8 cellular contexts compared by ENCODE assay signal in the genomic region with DNA sequence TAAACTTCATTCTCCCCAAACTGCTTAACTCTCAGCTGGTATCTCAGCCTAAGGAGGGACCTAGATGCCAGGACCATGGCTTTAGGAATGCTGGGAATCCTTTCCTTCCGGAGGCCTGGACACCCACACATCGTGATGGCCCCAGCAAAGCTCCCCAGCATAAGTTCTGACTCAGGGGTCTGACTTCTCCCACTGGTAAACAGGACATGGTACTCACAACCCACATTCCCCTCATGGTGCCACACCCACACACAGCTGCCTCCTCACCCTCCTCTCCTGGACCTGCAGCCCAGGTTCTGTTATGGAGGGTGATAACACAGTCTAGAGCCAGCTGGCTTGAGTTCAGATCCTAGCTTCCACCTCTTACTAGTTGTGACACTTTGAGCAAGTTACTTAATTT.
DNase-seq lines count a peak whose midpoint lies in the region; ATAC-seq and TF ChIP-seq lines count a peak whose summit lies in the region.

No MANE protein-coding gene starts in this region.

- no peak for ATAC-seq in GM18907 (IDR thresholded peaks at IDR 0.05; ENCODE audit: unreplicated experiment)

- H3K4me1 ChIP-seq in HEK293 (ENCODE audit: control insufficient read depth, insufficient read depth, low read length), result peaks cover 14% of the 10 kb centered on the region

- no peak for TF ChIP-seq CTCF in HEK293 (tag by site-specific recombination; IDR thresholded peaks at IDR 0.05)
- TF ChIP-seq CTCF in WERI-Rb-1 (IDR thresholded peaks at IDR 0.05; ENCODE audit: low read depth, low read length), result no peak
- TF ChIP-seq CTCF in fibroblast of pulmonary artery (IDR thresholded peaks at IDR 0.05; ENCODE audit: low read length, missing control alignments), result no peak

- H3K9me3 ChIP-seq in HEK293 (ENCODE audit: control insufficient read depth, insufficient read depth, low read depth, low read length) (no peaks in the 10 kb centered on the region), WERI-Rb-1 (ENCODE audit: severe bottlenecking) (no peaks in the 10 kb centered on the region)

- H3K36me3 ChIP-seq in HEK293 (ENCODE audit: control insufficient read depth in 2 of 2, insufficient read depth in 1 of 2, low read length in 2 of 2) (peaks cover 0 to 7% of the 10 kb centered on the region in 2 experiments; a peak in 1 of 3 replicates), WERI-Rb-1 (peaks cover 5% of the 10 kb centered on the region)

- POLR2A ChIA-PET in HEK293 (lab: Yijun Ruan, JAX), result interaction anchor here (0.7 to 3.8 kb wide), 4 partner anchors 17 to 256 kb away, joined by 3 to 66 read pairs (median 6); partner anchors contain the start of genes CNTROB and TRAPPC1

- H3K27me3 ChIP-seq in WERI-Rb-1 (ENCODE audit: insufficient read depth, low read depth, severe bottlenecking), result no peaks in the 10 kb centered on the region

- no peak overlapping the region; the same call in 1 of the 2 replicates for H3K27ac ChIP-seq in HEK293 (ENCODE audit: extremely low read depth, low read depth, low read length)
- no peak overlapping the region for H3K27ac ChIP-seq in WERI-Rb-1
- peak overlapping the region in 20 of 21 experiments; percentile 78 to 99 (median 93) for H3K27ac ChIP-seq in skin epidermis

- no peak for DNase-seq in WERI-Rb-1
- peak; percentile 60 for DNase-seq in fibroblast of pulmonary artery (ENCODE audit: low read depth)
- DNase-seq in NCI-H524 (lab: John Stamatoyannopoulos, UW), result no peak
- no peak for DNase-seq in UCSD-AML1 (lab: John Stamatoyannopoulos, UW; ENCODE audit: unreplicated experiment)
- no peak for DNase-seq in GM19240 (ENCODE audit: insufficient read length, low spot score)

- CTCF ChIA-PET in HEK293 (lab: Yijun Ruan, JAX), result interaction anchor here (0.6 to 6.3 kb wide), 10 partner anchors 16 to 140 kb away, joined by 3 to 73 read pairs (median 6); no protein-coding TSS in a partner anchor

- H3K4me3 ChIP-seq in HEK293 (ENCODE audit: low read depth, low read length) (no peak overlapping the region), WERI-Rb-1 (ENCODE audit: low read depth, low read length) (peak overlapping the region; percentile 50), fibroblast of pulmonary artery (replicated peaks; ENCODE audit: low read depth, low read length) (no peak overlapping the region), skin epidermis (peak overlapping the region in 2 of 7 experiments; percentile 64 to 70)

TF ChIP-seq in HEK293, 187 proteins besides CTCF, POLR2A, EP300 and RAD21 (continues in another document):
- TF ChIP-seq ZFHX2 (tag by site-specific recombination; conservative IDR thresholded peaks at IDR 0.05), result peak; percentile 99
- TF ChIP-seq KLF9 (tag by site-specific recombination; IDR thresholded peaks at IDR 0.05; ENCODE audit: low read depth), result peak; percentile 51; the same call in 1 of the 2 replicates
- no peak for TF ChIP-seq ZNF214 (tag by site-specific recombination; IDR thresholded peaks at IDR 0.05; ENCODE audit: borderline replicate concordance)
- TF ChIP-seq, protein P1, sequence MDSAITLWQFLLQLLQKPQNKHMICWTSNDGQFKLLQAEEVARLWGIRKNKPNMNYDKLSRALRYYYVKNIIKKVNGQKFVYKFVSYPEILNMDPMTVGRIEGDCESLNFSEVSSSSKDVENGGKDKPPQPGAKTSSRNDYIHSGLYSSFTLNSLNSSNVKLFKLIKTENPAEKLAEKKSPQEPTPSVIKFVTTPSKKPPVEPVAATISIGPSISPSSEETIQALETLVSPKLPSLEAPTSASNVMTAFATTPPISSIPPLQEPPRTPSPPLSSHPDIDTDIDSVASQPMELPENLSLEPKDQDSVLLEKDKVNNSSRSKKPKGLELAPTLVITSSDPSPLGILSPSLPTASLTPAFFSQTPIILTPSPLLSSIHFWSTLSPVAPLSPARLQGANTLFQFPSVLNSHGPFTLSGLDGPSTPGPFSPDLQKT (IDR thresholded peaks at IDR 0.05; ENCODE audit: borderline replicate concordance, low read depth, low read length), result no peak
- no peak for TF ChIP-seq ZNF404 (tag by site-specific recombination; IDR thresholded peaks at IDR 0.05)
- TF ChIP-seq PRDM4 (tag by site-specific recombination; IDR thresholded peaks at IDR 0.05), result no peak
- TF ChIP-seq, protein P2, sequence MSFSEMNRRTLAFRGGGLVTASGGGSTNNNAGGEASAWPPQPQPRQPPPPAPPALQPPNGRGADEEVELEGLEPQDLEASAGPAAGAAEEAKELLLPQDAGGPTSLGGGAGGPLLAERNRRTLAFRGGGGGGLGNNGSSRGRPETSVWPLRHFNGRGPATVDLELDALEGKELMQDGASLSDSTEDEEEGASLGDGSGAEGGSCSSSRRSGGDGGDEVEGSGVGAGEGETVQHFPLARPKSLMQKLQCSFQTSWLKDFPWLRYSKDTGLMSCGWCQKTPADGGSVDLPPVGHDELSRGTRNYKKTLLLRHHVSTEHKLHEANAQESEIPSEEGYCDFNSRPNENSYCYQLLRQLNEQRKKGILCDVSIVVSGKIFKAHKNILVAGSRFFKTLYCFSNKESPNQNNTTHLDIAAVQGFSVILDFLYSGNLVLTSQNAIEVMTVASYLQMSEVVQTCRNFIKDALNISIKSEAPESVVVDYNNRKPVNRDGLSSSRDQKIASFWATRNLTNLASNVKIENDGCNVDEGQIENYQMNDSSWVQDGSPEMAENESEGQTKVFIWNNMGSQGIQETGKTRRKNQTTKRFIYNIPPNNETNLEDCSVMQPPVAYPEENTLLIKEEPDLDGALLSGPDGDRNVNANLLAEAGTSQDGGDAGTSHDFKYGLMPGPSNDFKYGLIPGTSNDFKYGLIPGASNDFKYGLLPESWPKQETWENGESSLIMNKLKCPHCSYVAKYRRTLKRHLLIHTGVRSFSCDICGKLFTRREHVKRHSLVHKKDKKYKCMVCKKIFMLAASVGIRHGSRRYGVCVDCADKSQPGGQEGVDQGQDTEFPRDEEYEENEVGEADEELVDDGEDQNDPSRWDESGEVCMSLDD (tag by site-specific recombination; IDR thresholded peaks at IDR 0.05), result no peak
- TF ChIP-seq ZNF394 (tag by site-specific recombination; IDR thresholded peaks at IDR 0.05; ENCODE audit: borderline replicate concordance), result no peak
- TF ChIP-seq ZNF133 (tag by site-specific recombination; IDR thresholded peaks at IDR 0.05), result no peak
- TF ChIP-seq ZXDB (tag by site-specific recombination; IDR thresholded peaks at IDR 0.05), result no peak
- no peak for TF ChIP-seq ZNF175 (tag by site-specific recombination; IDR thresholded peaks at IDR 0.05)
- no peak for TF ChIP-seq ZNF777 (tag by site-specific recombination; IDR thresholded peaks at IDR 0.05; ENCODE audit: borderline replicate concordance)
- no peak for TF ChIP-seq HOXA7 (CRISPR knock-in tag; IDR thresholded peaks at IDR 0.05; ENCODE audit: borderline replicate concordance)
- no peak for TF ChIP-seq ZNF521 (tag by site-specific recombination; IDR thresholded peaks at IDR 0.05)
- TF ChIP-seq INSM2 (tag by site-specific recombination; IDR thresholded peaks at IDR 0.05), result no peak
- TF ChIP-seq ZNF600 (tag by site-specific recombination; IDR thresholded peaks at IDR 0.05), result peak; percentile 57
- no peak for TF ChIP-seq ZNF157 (tag by site-specific recombination; IDR thresholded peaks at IDR 0.05)
- TF ChIP-seq ZNF837 (tag by site-specific recombination; IDR thresholded peaks at IDR 0.05), result no peak
- TF ChIP-seq ZNF830 (tag by site-specific recombination; IDR thresholded peaks at IDR 0.05; ENCODE audit: low read depth), result no peak
- TF ChIP-seq TRIM28 (IDR thresholded peaks at IDR 0.05; ENCODE audit: borderline replicate concordance, low read length), result no peak
- TF ChIP-seq TCF7L2 (IDR thresholded peaks at IDR 0.05; ENCODE audit: borderline replicate concordance, low read depth, low read length), result no peak
- peak; percentile 97 for TF ChIP-seq EGR2 (tag by site-specific recombination; IDR thresholded peaks at IDR 0.05; ENCODE audit: low read depth)
- no peak for TF ChIP-seq ZNF624 (tag by site-specific recombination; IDR thresholded peaks at IDR 0.05)

Comparison
In these comparisons a context has a peak if more than half of its experiments do, and no peak if none do; other contexts are left out.
1. H3K27ac ChIP-seq: peak in skin epidermis (20 of 21); none in HEK293 (single experiment) and WERI-Rb-1 (single experiment).